8 cellular contexts compared by ENCODE assay signal in genomic region chr17:45316271-45317112, GRCh38. TPM values are rescaled to one million over a fixed set of nuclear protein-coding genes. Genes with fewer than 3 reads are reported as not detected.
DNase-seq lines count a peak whose midpoint lies in the region; ATAC-seq lines count a peak whose summit lies in the region.

Gene MAP3K14 (minus strand): TSS chr17:45317020. CDS start chr17:45290745, 26,275 bp downstream.

- peaks cover 1% of the 10 kb centered on the region for H3K36me3 Mint-ChIP-seq in memory B cell
- H3K36me3 Mint-ChIP-seq in stimulated activated naive B cell treated with anti-CD40 and anti-IgM and Interleukin-4, amounts not matched to agents 10 μg/mL and 1 μg/mL and 100 μg/mL, for 72 hours: peaks cover 45 to 52% of the 10 kb centered on the region in 2 donors

- ATAC-seq in HG02885 (IDR thresholded peaks at IDR 0.05; ENCODE audit: poor library complexity, unreplicated experiment) (peak; percentile 30), memory B cell (ENCODE audit: low read depth) (peak; percentile 27)
- ATAC-seq in stimulated activated naive B cell treated with anti-CD40 and anti-IgM and Interleukin-4, amounts not matched to agents 10 μg/mL and 1 μg/mL and 100 μg/mL, for 72 hours (replicated peaks): peak; percentile 11 to 14

- H3K4me3 Mint-ChIP-seq in memory B cell: peak within 1 kb of the TSS; percentile 92
- H3K4me3 Mint-ChIP-seq in stimulated activated naive B cell treated with anti-CD40 and anti-IgM and Interleukin-4, amounts not matched to agents 10 μg/mL and 1 μg/mL and 100 μg/mL, for 72 hours: peak within 1 kb of the TSS; percentile 88 to 94

- H3K27me3 ChIP-seq in effector memory CD4-positive, alpha-beta T cell (replicated peaks; ENCODE audit: control insufficient read depth, insufficient read depth, low read length, poor library complexity, severe bottlenecking): no peaks in the 10 kb centered on the region

- H3K4me3 ChIP-seq in effector memory CD4-positive, alpha-beta T cell (ENCODE audit: insufficient read depth, low read depth, low read length, poor library complexity, severe bottlenecking): peak within 1 kb of the TSS; percentile 74

- POLR2A ChIA-PET in activated CD8-positive, alpha-beta memory T cell treated with anti-CD3 and anti-CD28 coated beads for 36 hours (lab: Charles Lee): interaction anchor here (0.5 to 2.1 kb wide), 14 partner anchors 8 to 183 kb away, joined by 3 to 22 read pairs (median 6); no protein-coding TSS in a partner anchor

- H3K27ac ChIP-seq in effector memory CD4-positive, alpha-beta T cell (ENCODE audit: insufficient read depth, low read length, poor library complexity, severe bottlenecking): peak within 1 kb of the TSS; percentile 80

- H3K27ac Mint-ChIP-seq in memory B cell: peak within 1 kb of the TSS; percentile 93
- peak within 1 kb of the TSS; percentile 98 for H3K27ac Mint-ChIP-seq in stimulated activated naive B cell treated with anti-CD40 and anti-IgM and Interleukin-4, amounts not matched to agents 10 μg/mL and 1 μg/mL and 100 μg/mL, for 72 hours

- DNase-seq in NCI-H2029 (lab: John Stamatoyannopoulos, UW): peak; percentile 40
- no peak for DNase-seq in NCI-H2029 treated with DMSO at 0.1 percent for 48 hours (lab: John Stamatoyannopoulos, UW)
- peak; percentile 55 for DNase-seq in NCI-H510A treated with DMSO at 0.1 percent for 48 hours (lab: John Stamatoyannopoulos, UW)
- peak; percentile 48 to 56 (median 49) for DNase-seq in effector memory CD4-positive, alpha-beta T cell
- peak in 1 of 2 donors; percentile 63 for DNase-seq in memory B cell (ENCODE audit: low spot score in 2 of 2)
- peak; percentile 52 for DNase-seq in stimulated activated naive B cell treated with anti-CD40 and anti-IgM and Interleukin-4, amounts not matched to agents 10 μg/mL and 1 μg/mL and 100 μg/mL, for 72 hours

- CTCF ChIA-PET in activated CD8-positive, alpha-beta memory T cell treated with anti-CD3 and anti-CD28 coated beads for 36 hours (lab: Charles Lee): interaction anchor here (0.5 to 3.2 kb wide), 22 partner anchors 9 to 181 kb away, joined by 3 to 14 read pairs (median 4); partner anchors contain the start of gene ACBD4

- H3K4me1 ChIP-seq in effector memory CD4-positive, alpha-beta T cell (ENCODE audit: control insufficient read depth, insufficient read depth, low read length, poor library complexity, severe bottlenecking): peaks cover 71% of the 10 kb centered on the region

- H3K27me3 Mint-ChIP-seq in memory B cell: no peaks in the 10 kb centered on the region
- no peaks in the 10 kb centered on the region for H3K27me3 Mint-ChIP-seq in stimulated activated naive B cell treated with anti-CD40 and anti-IgM and Interleukin-4, amounts not matched to agents 10 μg/mL and 1 μg/mL and 100 μg/mL, for 72 hours

- no peaks in the 10 kb centered on the region for H3K9me3 Mint-ChIP-seq in memory B cell
- no peaks in the 10 kb centered on the region for H3K9me3 Mint-ChIP-seq in stimulated activated naive B cell treated with anti-CD40 and anti-IgM and Interleukin-4, amounts not matched to agents 10 μg/mL and 1 μg/mL and 100 μg/mL, for 72 hours

- H3K4me1 Mint-ChIP-seq in memory B cell: peaks cover 30% of the 10 kb centered on the region
- H3K4me1 Mint-ChIP-seq in stimulated activated naive B cell treated with anti-CD40 and anti-IgM and Interleukin-4, amounts not matched to agents 10 μg/mL and 1 μg/mL and 100 μg/mL, for 72 hours: peaks cover 52 to 68% of the 10 kb centered on the region in 2 donors

- no peaks in the 10 kb centered on the region for H3K36me3 ChIP-seq in effector memory CD4-positive, alpha-beta T cell (ENCODE audit: control insufficient read depth, insufficient read depth, low read length)

- no peaks in the 10 kb centered on the region for H3K9me3 ChIP-seq in effector memory CD4-positive, alpha-beta T cell (ENCODE audit: control insufficient read depth, low read length)

RNA-seq across cellular contexts. Expression of gene MAP3K14, which starts in this region (rescaled TPM):
- 10 to 100 TPM; 47.5 to 51.6 TPM for total RNA-seq in activated CD8-positive, alpha-beta memory T cell treated with anti-CD3 and anti-CD28 coated beads for 36 hours
